Comparison of ENCODE assay signal across 26 cellular contexts in genomic region chr2:106644623-106645022, GRCh38.
"Had no signal": no experiment of that assay in that cellular context is flagged by ENCODE, and none has a peak within 500 bp of the region (broad histone marks: within the 10 kb centered on the region; RNA-seq: fewer than 3 reads in every experiment).

No MANE protein-coding gene starts in this region.

- H3K9me3 ChIP-seq: colonic mucosa, esophagus muscularis mucosa, gastroesophageal sphincter, heart left ventricle, left lung, lower lobe of right lung had no signal

- H3K4me3 Mint-ChIP-seq: dendritic cell treated with granulocyte-macrophage colony-stimulating factor and Interleukin-4, amounts not matched to agents 40 ng/mL and 50 ng/mL, for 4 days; effector memory CD8-positive, alpha-beta T cell; endodermal cell; immature natural killer cell; naive thymus-derived CD4-positive, alpha-beta T cell had no signal

- H3K4me3 ChIP-seq: colonic mucosa, esophagus muscularis mucosa, gastroesophageal sphincter, heart left ventricle, hepatocyte, left lung, lower lobe of right lung had no signal

- H2AFZ ChIP-seq: hepatocyte had no signal

- H3K36me3 ChIP-seq: colonic mucosa, esophagus muscularis mucosa, gastroesophageal sphincter, heart left ventricle, left lung, lower lobe of right lung had no signal

- H3K9me3 Mint-ChIP-seq: dendritic cell treated with granulocyte-macrophage colony-stimulating factor and Interleukin-4, amounts not matched to agents 40 ng/mL and 50 ng/mL, for 4 days; effector memory CD8-positive, alpha-beta T cell; endodermal cell; immature natural killer cell; naive thymus-derived CD4-positive, alpha-beta T cell had no signal

- H3K4me1 Mint-ChIP-seq: immature natural killer cell; naive thymus-derived CD4-positive, alpha-beta T cell had no signal

- FAIRE-seq: endometrium, endothelial cell of umbilical vein, frontal cortex, kidney had no signal

- H3K27ac Mint-ChIP-seq: dendritic cell treated with granulocyte-macrophage colony-stimulating factor and Interleukin-4, amounts not matched to agents 40 ng/mL and 50 ng/mL, for 4 days; effector memory CD8-positive, alpha-beta T cell; endodermal cell; immature natural killer cell; naive thymus-derived CD4-positive, alpha-beta T cell had no signal

- H3K36me3 Mint-ChIP-seq: immature natural killer cell; naive thymus-derived CD4-positive, alpha-beta T cell had no signal

- H3K27me3 Mint-ChIP-seq: dendritic cell treated with granulocyte-macrophage colony-stimulating factor and Interleukin-4, amounts not matched to agents 40 ng/mL and 50 ng/mL, for 4 days had no signal

- H3K79me2 ChIP-seq: hepatocyte had no signal

- ATAC-seq: effector memory CD8-positive, alpha-beta T cell; foreskin keratinocyte; gastroesophageal sphincter; heart left ventricle; left colon; left lung; left ventricle myocardium superior; lower lobe of right lung; naive thymus-derived CD4-positive, alpha-beta T cell had no signal

- H3K27ac ChIP-seq: colonic mucosa, esophagus muscularis mucosa, foreskin keratinocyte, gastroesophageal sphincter, heart left ventricle, hepatocyte, left lung, lower lobe of right lung had no signal

- H3K4me1 ChIP-seq: colonic mucosa, esophagus muscularis mucosa, foreskin keratinocyte, gastroesophageal sphincter, heart left ventricle, left lung, lower lobe of right lung had no signal

- H3K4me2 ChIP-seq: hepatocyte had no signal

- H3K27me3 ChIP-seq: colonic mucosa, esophagus muscularis mucosa, foreskin keratinocyte, gastroesophageal sphincter, heart left ventricle, hepatocyte, left lung had no signal

- DNase-seq: colonic mucosa; cortex of kidney; effector CD8-positive, alpha-beta T cell; effector memory CD8-positive, alpha-beta T cell; endodermal cell; foreskin keratinocyte; heart left ventricle; hypothalamus; immature natural killer cell; islet precursor cell; kidney; kidney glomerular epithelial cell; left colon; left lung; left ventricle myocardium superior; lower lobe of right lung; mesendoderm; midbrain; naive thymus-derived CD4-positive, alpha-beta T cell had no signal
